12 cellular contexts compared by ENCODE assay signal in genomic region chr6:25896252-25896651, GRCh38. TPM values are rescaled to one million over a fixed set of nuclear protein-coding genes. Genes with fewer than 3 reads are reported as not detected.
"Had no signal": no experiment of that assay in that cellular context is flagged by ENCODE, and none has a peak within 500 bp of the region (broad histone marks: within the 10 kb centered on the region; RNA-seq: fewer than 3 reads in every experiment).

No MANE protein-coding gene starts in this region.

- H3K4me2 ChIP-seq: GM23338 had no signal

- DNase-seq: GM23248, GOT3, H7, H9, HCEC 1CT, HFFc6 had no signal

- FAIRE-seq: H1, H54 had no signal

- H2AFZ ChIP-seq: GM23248, GM23338 had no signal

- H3K27ac ChIP-seq: GM23248 had no signal

- ATAC-seq: GM23338, HCT116 had no signal

- H3K36me3 ChIP-seq: HAP-1 had no signal

- H3K4me3 ChIP-seq: GM23248, GM23338, HAP-1 had no signal

- H3K9ac ChIP-seq: GM23248 had no signal

- H3K9me3 ChIP-seq: HAP-1 had no signal

RNA-seq across cellular contexts. Expression of gene SLC17A3, which starts 22.2 kb away (rescaled TPM):
- total RNA-seq: GM23248, GM23338, H1, H7, H9, HFFc6 had no signal
- polyA plus RNA-seq: GM23248, GM23338, H1 had no signal

RNA-seq across cellular contexts. Expression of gene SLC17A2, which starts 34.2 kb away (rescaled TPM):
- total RNA-seq: GM23248, GM23338, H1, H4, H7, H9, HFFc6 had no signal
- polyA plus RNA-seq: GM23248, GM23338, H1 had no signal
